ENCODE assay signal across 1 cellular context in the genomic region with DNA sequence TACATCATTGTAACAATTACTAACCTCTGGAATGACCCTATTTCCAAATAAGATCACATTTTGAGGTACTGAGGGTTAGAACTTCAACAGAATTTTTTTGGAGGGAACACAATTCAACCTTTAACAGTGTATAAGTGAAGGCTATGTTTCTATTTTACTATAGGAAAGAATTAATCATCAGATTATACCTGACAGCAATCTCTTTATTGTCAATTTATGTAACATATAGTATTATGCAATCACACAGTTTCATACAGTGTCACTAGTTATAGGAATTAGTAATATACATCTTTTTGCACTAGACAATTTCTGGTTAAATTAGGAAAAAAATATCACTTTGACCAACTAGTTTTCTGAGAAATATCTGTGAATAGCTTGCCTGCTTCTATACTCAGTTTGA.
TF ChIP-seq lines count a peak whose summit lies in the region.

No MANE protein-coding gene starts in this region.

TF ChIP-seq in GM23338, 12 proteins besides CTCF, POLR2A, EP300 and RAD21 (continued from another document):
- TF ChIP-seq, protein P1, sequence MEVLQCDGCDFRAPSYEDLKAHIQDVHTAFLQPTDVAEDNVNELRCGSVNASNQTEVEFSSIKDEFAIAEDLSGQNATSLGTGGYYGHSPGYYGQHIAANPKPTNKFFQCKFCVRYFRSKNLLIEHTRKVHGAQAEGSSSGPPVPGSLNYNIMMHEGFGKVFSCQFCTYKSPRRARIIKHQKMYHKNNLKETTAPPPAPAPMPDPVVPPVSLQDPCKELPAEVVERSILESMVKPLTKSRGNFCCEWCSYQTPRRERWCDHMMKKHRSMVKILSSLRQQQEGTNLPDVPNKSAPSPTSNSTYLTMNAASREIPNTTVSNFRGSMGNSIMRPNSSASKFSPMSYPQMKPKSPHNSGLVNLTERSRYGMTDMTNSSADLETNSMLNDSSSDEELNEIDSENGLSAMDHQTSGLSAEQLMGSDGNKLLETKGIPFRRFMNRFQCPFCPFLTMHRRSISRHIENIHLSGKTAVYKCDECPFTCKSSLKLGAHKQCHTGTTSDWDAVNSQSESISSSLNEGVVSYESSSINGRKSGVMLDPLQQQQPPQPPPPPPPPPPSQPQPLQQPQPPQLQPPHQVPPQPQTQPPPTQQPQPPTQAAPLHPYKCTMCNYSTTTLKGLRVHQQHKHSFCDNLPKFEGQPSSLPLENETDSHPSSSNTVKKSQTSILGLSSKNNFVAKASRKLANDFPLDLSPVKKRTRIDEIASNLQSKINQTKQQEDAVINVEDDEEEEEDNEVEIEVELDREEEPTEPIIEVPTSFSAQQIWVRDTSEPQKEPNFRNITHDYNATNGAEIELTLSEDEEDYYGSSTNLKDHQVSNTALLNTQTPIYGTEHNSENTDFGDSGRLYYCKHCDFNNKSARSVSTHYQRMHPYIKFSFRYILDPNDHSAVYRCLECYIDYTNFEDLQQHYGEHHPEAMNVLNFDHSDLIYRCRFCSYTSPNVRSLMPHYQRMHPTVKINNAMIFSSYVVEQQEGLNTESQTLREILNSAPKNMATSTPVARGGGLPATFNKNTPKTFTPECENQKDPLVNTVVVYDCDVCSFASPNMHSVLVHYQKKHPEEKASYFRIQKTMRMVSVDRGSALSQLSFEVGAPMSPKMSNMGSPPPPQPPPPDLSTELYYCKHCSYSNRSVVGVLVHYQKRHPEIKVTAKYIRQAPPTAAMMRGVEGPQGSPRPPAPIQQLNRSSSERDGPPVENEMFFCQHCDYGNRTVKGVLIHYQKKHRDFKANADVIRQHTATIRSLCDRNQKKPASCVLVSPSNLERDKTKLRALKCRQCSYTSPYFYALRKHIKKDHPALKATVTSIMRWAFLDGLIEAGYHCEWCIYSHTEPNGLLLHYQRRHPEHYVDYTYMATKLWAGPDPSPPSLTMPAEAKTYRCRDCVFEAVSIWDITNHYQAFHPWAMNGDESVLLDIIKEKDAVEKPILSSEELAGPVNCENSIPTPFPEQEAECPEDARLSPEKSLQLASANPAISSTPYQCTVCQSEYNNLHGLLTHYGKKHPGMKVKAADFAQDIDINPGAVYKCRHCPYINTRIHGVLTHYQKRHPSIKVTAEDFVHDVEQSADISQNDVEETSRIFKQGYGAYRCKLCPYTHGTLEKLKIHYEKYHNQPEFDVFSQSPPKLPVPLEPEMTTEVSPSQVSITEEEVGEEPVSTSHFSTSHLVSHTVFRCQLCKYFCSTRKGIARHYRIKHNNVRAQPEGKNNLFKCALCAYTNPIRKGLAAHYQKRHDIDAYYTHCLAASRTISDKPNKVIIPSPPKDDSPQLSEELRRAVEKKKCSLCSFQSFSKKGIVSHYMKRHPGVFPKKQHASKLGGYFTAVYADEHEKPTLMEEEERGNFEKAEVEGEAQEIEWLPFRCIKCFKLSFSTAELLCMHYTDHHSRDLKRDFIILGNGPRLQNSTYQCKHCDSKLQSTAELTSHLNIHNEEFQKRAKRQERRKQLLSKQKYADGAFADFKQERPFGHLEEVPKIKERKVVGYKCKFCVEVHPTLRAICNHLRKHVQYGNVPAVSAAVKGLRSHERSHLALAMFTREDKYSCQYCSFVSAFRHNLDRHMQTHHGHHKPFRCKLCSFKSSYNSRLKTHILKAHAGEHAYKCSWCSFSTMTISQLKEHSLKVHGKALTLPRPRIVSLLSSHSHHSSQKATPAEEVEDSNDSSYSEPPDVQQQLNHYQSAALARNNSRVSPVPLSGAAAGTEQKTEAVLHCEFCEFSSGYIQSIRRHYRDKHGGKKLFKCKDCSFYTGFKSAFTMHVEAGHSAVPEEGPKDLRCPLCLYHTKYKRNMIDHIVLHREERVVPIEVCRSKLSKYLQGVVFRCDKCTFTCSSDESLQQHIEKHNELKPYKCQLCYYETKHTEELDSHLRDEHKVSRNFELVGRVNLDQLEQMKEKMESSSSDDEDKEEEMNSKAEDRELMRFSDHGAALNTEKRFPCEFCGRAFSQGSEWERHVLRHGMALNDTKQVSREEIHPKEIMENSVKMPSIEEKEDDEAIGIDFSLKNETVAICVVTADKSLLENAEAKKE (CRISPR knock-in tag; IDR thresholded peaks at IDR 0.05), result no peak
- TF ChIP-seq ZNF331 (CRISPR knock-in tag; IDR thresholded peaks at IDR 0.05; ENCODE audit: low read depth) (no peak), STAT1 (IDR thresholded peaks at IDR 0.05; ENCODE audit: unreplicated experiment) (no peak), EZH2phosphoT487 (IDR thresholded peaks at IDR 0.05; ENCODE audit: unreplicated experiment) (no peak)
